Comparison of ENCODE assay signal across 10 cellular contexts in genomic region chr6:158646023-158646888, GRCh38. TPM values are rescaled to one million over a fixed set of nuclear protein-coding genes. Genes with fewer than 3 reads are reported as not detected.
DNase-seq lines count a peak whose midpoint lies in the region; ATAC-seq and TF ChIP-seq lines count a peak whose summit lies in the region.
"Had no signal": no experiment of that assay in that cellular context is flagged by ENCODE, and none has a peak within 500 bp of the region (broad histone marks: within the 10 kb centered on the region; RNA-seq: fewer than 3 reads in every experiment).

No MANE protein-coding gene starts in this region.

- peak overlapping the region; percentile 99 for H3K4me3 Mint-ChIP-seq in activated CD4-positive, alpha-beta T cell treated with anti-CD3 and anti-CD28 coated beads for 36 hours
- H3K4me3 Mint-ChIP-seq in activated CD8-positive, alpha-beta T cell treated with anti-CD3 and anti-CD28 coated beads for 36 hours: peak overlapping the region; percentile 99

- H3K36me3 Mint-ChIP-seq in activated CD4-positive, alpha-beta T cell treated with anti-CD3 and anti-CD28 coated beads for 36 hours (ENCODE audit: low read depth): peaks cover 41% of the 10 kb centered on the region
- peaks cover 34% of the 10 kb centered on the region for H3K36me3 Mint-ChIP-seq in activated CD8-positive, alpha-beta T cell treated with anti-CD3 and anti-CD28 coated beads for 36 hours (ENCODE audit: low read depth)

- H3K9me3 ChIP-seq in gastrocnemius medialis: no peaks in the 10 kb centered on the region

- H3K4me1 Mint-ChIP-seq in activated CD4-positive, alpha-beta T cell treated with anti-CD3 and anti-CD28 coated beads for 36 hours: peaks cover 66% of the 10 kb centered on the region
- H3K4me1 Mint-ChIP-seq in activated CD8-positive, alpha-beta T cell treated with anti-CD3 and anti-CD28 coated beads for 36 hours (ENCODE audit: low read depth): peaks cover 66% of the 10 kb centered on the region

- CTCF ChIA-PET in activated CD4-positive, alpha-beta T cell treated with anti-CD3 and anti-CD28 coated beads for 36 hours (lab: Charles Lee): interaction anchor here (0.6 to 2.8 kb wide), 8 partner anchors 9 to 458 kb away, joined by 3 to 9 read pairs (median 4); no protein-coding TSS in a partner anchor
- CTCF ChIA-PET in activated CD8-positive, alpha-beta T cell treated with anti-CD3 and anti-CD28 coated beads for 36 hours (lab: Charles Lee): interaction anchor here (0.6 to 5.1 kb wide), 8 partner anchors 13 to 425 kb away, joined by 3 to 25 read pairs (median 4); no protein-coding TSS in a partner anchor

- H3K27me3 Mint-ChIP-seq in activated CD4-positive, alpha-beta T cell treated with anti-CD3 and anti-CD28 coated beads for 36 hours: no peaks in the 10 kb centered on the region
- no peaks in the 10 kb centered on the region for H3K27me3 Mint-ChIP-seq in activated CD8-positive, alpha-beta T cell treated with anti-CD3 and anti-CD28 coated beads for 36 hours

- peaks cover 43% of the 10 kb centered on the region for H3K4me1 ChIP-seq in foreskin keratinocyte
- peaks cover 33 to 34% of the 10 kb centered on the region in 2 donors for H3K4me1 ChIP-seq in gastrocnemius medialis

- intact Hi-C loops in activated CD4-positive, alpha-beta T cell treated with anti-CD3 and anti-CD28 coated beads for 36 hours (cut with DNase I, micrococcal nuclease): loop anchor here (5.0 to 10.0 kb wide), 7 partner anchors 206 to 1861 kb away; partner anchors contain the start of genes SNX9 (in 1 of the 2) and TAGAP (in 1 of the 2)
- intact Hi-C loops in activated CD8-positive, alpha-beta T cell treated with anti-CD3 and anti-CD28 coated beads for 36 hours (cut with micrococcal nuclease): loop anchor here (5.0 kb wide), 1 partner anchor 41 kb away; no protein-coding TSS in a partner anchor
- intact Hi-C loops in gastrocnemius medialis (cut with DNase I; ENCODE audit: low total_unique reads): loop anchor here (10.0 kb wide), 2 partner anchors 601 to 1401 kb away; no protein-coding TSS in a partner anchor

- H3K27ac Mint-ChIP-seq in activated CD4-positive, alpha-beta T cell treated with anti-CD3 and anti-CD28 coated beads for 36 hours: peak overlapping the region; percentile 94
- H3K27ac Mint-ChIP-seq in activated CD8-positive, alpha-beta T cell treated with anti-CD3 and anti-CD28 coated beads for 36 hours: peak overlapping the region; percentile 88

- in situ Hi-C loops in gastrocnemius medialis (cut with MboI; ENCODE audit: low sequenced_read_pairs in 4 of 4): no loop called here

- peak; percentile 18 for DNase-seq in activated CD4-positive, alpha-beta T cell treated with anti-CD3 and anti-CD28 coated beads for 36 hours
- DNase-seq in activated CD4-positive, alpha-beta T cell treated with anti-CD3 and anti-CD28 coated beads, Interleukin-2, amount 50 U/mL, for 1 hour: no peak
- DNase-seq in activated CD8-positive, alpha-beta T cell treated with anti-CD3 and anti-CD28 coated beads for 36 hours: no peak
- DNase-seq in foreskin keratinocyte (peak; percentile 92 to 96), gastrocnemius medialis (peak in 1 of 2 donors; percentile 7)
- no peak for DNase-seq in central memory CD4-positive, alpha-beta T cell
- DNase-seq: DND-41, NCI-H774 had no signal

- H3K27ac ChIP-seq in foreskin keratinocyte (peak overlapping the region; percentile 81), gastrocnemius medialis (peak overlapping the region in 3 of 4 donors; percentile 43 to 100 (median 97))

- ATAC-seq in activated CD4-positive, alpha-beta T cell treated with anti-CD3 and anti-CD28 coated beads for 36 hours: no peak
- no peak for ATAC-seq in activated CD8-positive, alpha-beta T cell treated with anti-CD3 and anti-CD28 coated beads for 36 hours
- ATAC-seq in foreskin keratinocyte (peak; percentile 59), gastrocnemius medialis (no peak), GM18498 (IDR thresholded peaks at IDR 0.05; ENCODE audit: unreplicated experiment) (no peak), GM21447 (IDR thresholded peaks at IDR 0.05; ENCODE audit: unreplicated experiment) (no peak)

- no peaks in the 10 kb centered on the region for H3K36me3 ChIP-seq in gastrocnemius medialis

- TF ChIP-seq POLR2A in gastrocnemius medialis (IDR thresholded peaks at IDR 0.05): no peak

- no peak for TF ChIP-seq CTCF in activated CD8-positive, alpha-beta T cell treated with anti-CD3 and anti-CD28 coated beads for 36 hours (IDR thresholded peaks at IDR 0.05)
- TF ChIP-seq CTCF in foreskin keratinocyte (conservative IDR thresholded peaks at IDR 0.05) (no peak), gastrocnemius medialis (IDR thresholded peaks at IDR 0.05 in 4 of 5, conservative IDR thresholded peaks at IDR 0.05 in 1 of 5) (no peak)

- POLR2A ChIA-PET in activated CD4-positive, alpha-beta T cell treated with anti-CD3 and anti-CD28 coated beads for 36 hours (lab: Charles Lee): interaction anchor here (4.0 kb wide), 1 partner anchor 7 kb away, joined by 71 read pairs; no protein-coding TSS in a partner anchor
- POLR2A ChIA-PET in activated CD8-positive, alpha-beta T cell treated with anti-CD3 and anti-CD28 coated beads for 36 hours (lab: Charles Lee): interaction anchor here (0.5 to 9.9 kb wide), 6 partner anchors 6 to 681 kb away, joined by 4 to 112 read pairs (median 10); partner anchors contain the start of gene SYTL3

- no peaks in the 10 kb centered on the region for H3K27me3 ChIP-seq in foreskin keratinocyte
- H3K27me3 ChIP-seq in gastrocnemius medialis: no peaks in the 10 kb centered on the region

- no peak overlapping the region for H3K4me3 ChIP-seq in gastrocnemius medialis

- H3K9me3 Mint-ChIP-seq in activated CD4-positive, alpha-beta T cell treated with anti-CD3 and anti-CD28 coated beads for 36 hours (ENCODE audit: low read depth): peaks cover 2% of the 10 kb centered on the region
- H3K9me3 Mint-ChIP-seq in activated CD8-positive, alpha-beta T cell treated with anti-CD3 and anti-CD28 coated beads for 36 hours: peaks cover 7% of the 10 kb centered on the region

RNA-seq across cellular contexts. Expression of gene DYNLT1, which starts 1.7 kb away (rescaled TPM):
- 100 to 1,000 TPM; 116 to 118 TPM for total RNA-seq in activated CD4-positive, alpha-beta T cell treated with anti-CD3 and anti-CD28 coated beads for 36 hours
- 10 to 100 TPM; 94.3 to 98.3 TPM for total RNA-seq in activated CD8-positive, alpha-beta T cell treated with anti-CD3 and anti-CD28 coated beads for 36 hours
- total RNA-seq in foreskin keratinocyte (114 and 123 TPM in 2 replicates), gastrocnemius medialis (10 to 100 TPM; 62.8 to 94.7 (median 67.3) TPM)
- 208 and 222 TPM in 2 replicates for polyA plus RNA-seq in foreskin keratinocyte

RNA-seq across cellular contexts. Expression of gene SYTL3, which starts 3.6 kb away (rescaled TPM):
- 100 to 1,000 TPM; 163 to 180 TPM for total RNA-seq in activated CD4-positive, alpha-beta T cell treated with anti-CD3 and anti-CD28 coated beads for 36 hours
- total RNA-seq in activated CD8-positive, alpha-beta T cell treated with anti-CD3 and anti-CD28 coated beads for 36 hours: 100 to 1,000 TPM; 151 to 163 TPM
- total RNA-seq in foreskin keratinocyte (0.95 and 1.1 TPM in 2 replicates), gastrocnemius medialis (10 to 100 TPM in 2 of 4 donors, 1 to 10 TPM in 2; 3.0 to 16.7 (median 6.7) TPM)
- polyA plus RNA-seq in foreskin keratinocyte: 0.80 and 1.0 TPM in 2 replicates

Comparison
In these comparisons a context has a peak if more than half of its experiments do, and no peak if none do; other contexts are left out.
1. DNase-seq: peak in activated CD4-positive, alpha-beta T cell treated with anti-CD3 and anti-CD28 coated beads for 36 hours (single experiment) and foreskin keratinocyte (2 of 2); none in activated CD4-positive, alpha-beta T cell treated with anti-CD3 and anti-CD28 coated beads, Interleukin-2, amount 50 U/mL, for 1 hour (single experiment), activated CD8-positive, alpha-beta T cell treated with anti-CD3 and anti-CD28 coated beads for 36 hours (single experiment) and central memory CD4-positive, alpha-beta T cell (single experiment).
2. RNA of gene SYTL3, which starts 3.6 kb away (total RNA-seq): 163 to 180 TPM in activated CD4-positive, alpha-beta T cell treated with anti-CD3 and anti-CD28 coated beads for 36 hours and 151 to 163 TPM in activated CD8-positive, alpha-beta T cell treated with anti-CD3 and anti-CD28 coated beads for 36 hours; 3.0 to 16.7 TPM in gastrocnemius medialis and 0.95 to 1.1 TPM in foreskin keratinocyte; every median in the first group is over 4 times any median in the second.